9 cellular contexts compared by ENCODE assay signal in genomic region chr3:149174901-149175300, GRCh38. TPM values are rescaled to one million over a fixed set of nuclear protein-coding genes. Genes with fewer than 3 reads are reported as not detected.
DNase-seq lines count a peak whose midpoint lies in the region; ATAC-seq and TF ChIP-seq lines count a peak whose summit lies in the region.
"Had no signal": no experiment of that assay in that cellular context is flagged by ENCODE, and none has a peak within 500 bp of the region (broad histone marks: within the 10 kb centered on the region; RNA-seq: fewer than 3 reads in every experiment).

No MANE protein-coding gene starts in this region.

- DNase-seq in iPS-NIHi11 (ENCODE audit: low spot score), result peak; percentile 20
- no peak for DNase-seq in NCI-H82 treated with DMSO at 0.1 percent for 48 hours (lab: John Stamatoyannopoulos, UW; ENCODE audit: unreplicated experiment)
- DNase-seq in GM19238 (ENCODE audit: insufficient read length, low spot score), result no peak
- no peak for DNase-seq in superior temporal gyrus (ENCODE audit: extremely low spot score)
- no peak for DNase-seq in omental fat pad (ENCODE audit: low spot score)
- DNase-seq: NCI-H1436 treated with DMSO at 0.1 percent for 48 hours had no signal

- no peak for TF ChIP-seq POLR2A in GM18505 (IDR thresholded peaks at IDR 0.05; ENCODE audit: borderline replicate concordance, extremely low read depth, insufficient read depth, insufficient read length)

- no peak for TF ChIP-seq CTCF in omental fat pad (IDR thresholded peaks at IDR 0.05)

- ATAC-seq in GM18505 (IDR thresholded peaks at IDR 0.05; ENCODE audit: unreplicated experiment) (peak; percentile 93), GM21529 (IDR thresholded peaks at IDR 0.05; ENCODE audit: unreplicated experiment) (peak; percentile 97), HG03521 (IDR thresholded peaks at IDR 0.05; ENCODE audit: unreplicated experiment) (peak; percentile 82), omental fat pad (ENCODE audit: low FRiP score) (no peak)

RNA-seq across cellular contexts. Expression of gene HPS3, which starts 45.5 kb away (rescaled TPM):
- 10 to 100 TPM; 12.5 to 19.8 (median 17.6) TPM for total RNA-seq in omental fat pad

RNA-seq across cellular contexts. Expression of gene CP, which starts 46.7 kb away (rescaled TPM):
- total RNA-seq in omental fat pad, result 10 to 100 TPM in 2 of 4 donors, 1 to 10 TPM in 1, under 1 TPM in 1; 0.95 to 24.3 (median 9.3) TPM
